ENCODE assay signal across 8 cellular contexts in genomic region chr6:159701413-159701999, GRCh38. TPM values are rescaled to one million over a fixed set of nuclear protein-coding genes. Genes with fewer than 3 reads are reported as not detected.
DNase-seq lines count a peak whose midpoint lies in the region; ATAC-seq, FAIRE-seq and TF ChIP-seq lines count a peak whose summit lies in the region.

No MANE protein-coding gene starts in this region.

- DNase-seq in ACHN (peak; percentile 70), LHCN-M2 (ENCODE audit: low read depth) (peak; percentile 95), bronchial epithelial cell (ENCODE audit: low read depth) (peak; percentile 93), lung (ENCODE audit: low spot score) (no peak), pons (ENCODE audit: low spot score) (no peak)

- no peak for TF ChIP-seq CTCF in bronchial epithelial cell (IDR thresholded peaks at IDR 0.05; ENCODE audit: insufficient read depth, low read length, severe bottlenecking)
- TF ChIP-seq CTCF in lung (IDR thresholded peaks at IDR 0.05; ENCODE audit: control extremely low read depth, extremely low read depth), result no peak

- peaks cover 0 to 2% of the 10 kb centered on the region in 2 donors for H3K9me3 ChIP-seq in lung (ENCODE audit: control insufficient read depth in 2 of 2, insufficient read depth in 1 of 2, low read length in 1 of 2)

- FAIRE-seq in bronchial epithelial cell (lab: Jason Lieb, UNC), result no peak

- H3K4me3 ChIP-seq in bronchial epithelial cell (ENCODE audit: low read depth, low read length) (no peak overlapping the region), lung (no peak overlapping the region)

- ATAC-seq in lung (ENCODE audit: insufficient read depth, low FRiP score), result peak; percentile 86
- ATAC-seq in GM21619 (IDR thresholded peaks at IDR 0.05; ENCODE audit: unreplicated experiment), result no peak
- ATAC-seq in GM18858 (IDR thresholded peaks at IDR 0.05; ENCODE audit: unreplicated experiment), result no peak
- ATAC-seq in GM19452 (IDR thresholded peaks at IDR 0.05; ENCODE audit: unreplicated experiment), result no peak

- H3K36me3 ChIP-seq in bronchial epithelial cell (ENCODE audit: control insufficient read depth, insufficient read depth, low read length) (no peaks in the 10 kb centered on the region), lung (ENCODE audit: control insufficient read depth in 2 of 2, insufficient read depth in 2 of 2, low read length in 2 of 2) (no peaks in the 10 kb centered on the region)

- H3K27me3 ChIP-seq in bronchial epithelial cell (ENCODE audit: control insufficient read depth, insufficient read depth, low read length) (no peaks in the 10 kb centered on the region), lung (ENCODE audit: control insufficient read depth, insufficient read depth) (no peaks in the 10 kb centered on the region)

- peaks cover 4 to 7% of the 10 kb centered on the region in 2 donors for H3K4me1 ChIP-seq in lung (ENCODE audit: control insufficient read depth in 2 of 2, insufficient read depth in 2 of 2, low read length in 2 of 2)

- 72 to 74% methylated on average over 7 of the region's 7 CpGs for WGBS in lung, 2 donors

- in situ Hi-C loops in ACHN (cut with HindIII; ENCODE audit: low pct_ligation_motif_present, low pct_unique_long_range_greater_than_20kb, low sequenced_read_pairs), result no loop called here

- no peak overlapping the region for H3K27ac ChIP-seq in lung (ENCODE audit: low read depth in 1 of 2, low read length in 1 of 2)

RNA-seq across cellular contexts. Expression of gene SOD2, which starts 8.5 kb away (rescaled TPM):
- total RNA-seq in LHCN-M2 (2014; rRNA removed) (123 and 154 TPM in 2 replicates), bronchial epithelial cell (62.5 and 71.3 TPM in 2 replicates), lung (100 to 1,000 TPM; 797 to 807 TPM)
- polyA plus RNA-seq in LHCN-M2 (2012), result 143 TPM
- polyA plus RNA-seq in lung, result 1,000 to 10,000 TPM in 1 of 2 donors, 100 to 1,000 TPM in 1; 219 to 3,918 TPM

RNA-seq across cellular contexts. Expression of gene WTAP, which starts 25.8 kb away (rescaled TPM):
- total RNA-seq in LHCN-M2 (2014; rRNA removed) (81.4 and 90.3 TPM in 2 replicates), bronchial epithelial cell (115 and 125 TPM in 2 replicates), lung (100 to 1,000 TPM in 1 of 2 donors, 10 to 100 TPM in 1; 85.0 to 140 TPM)
- polyA plus RNA-seq in LHCN-M2 (2012), result 46.5 TPM
- 100 to 1,000 TPM in 1 of 2 donors, 10 to 100 TPM in 1; 70.8 to 145 TPM for polyA plus RNA-seq in lung

Comparison
In these comparisons a context has a peak if more than half of its experiments do, and no peak if none do; other contexts are left out.
1. DNase-seq: peak in ACHN (single experiment), LHCN-M2 (single experiment) and bronchial epithelial cell (single experiment); none in lung (single experiment) and pons (single experiment).